Comparison of ENCODE assay signal across 13 cellular contexts in the genomic region with DNA sequence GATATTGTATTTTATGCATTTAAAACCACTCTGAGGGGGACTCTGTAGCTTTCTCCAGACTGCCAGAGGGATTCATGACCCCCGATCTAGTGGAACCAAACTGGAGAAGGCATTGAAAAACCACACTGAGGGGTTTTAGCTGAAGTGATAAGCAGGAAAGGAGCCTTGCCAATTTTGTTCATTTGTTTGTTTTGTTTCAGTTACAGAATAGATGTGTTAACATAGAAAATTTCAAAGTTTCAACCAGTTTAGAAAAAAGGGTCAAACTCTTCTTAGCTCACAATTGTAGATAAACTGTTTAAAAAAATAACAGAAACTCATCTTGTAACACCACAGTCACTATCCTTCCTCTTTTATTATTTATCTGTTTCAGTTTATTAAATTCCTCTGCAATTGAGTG. TPM values are rescaled to one million over a fixed set of nuclear protein-coding genes. Genes with fewer than 3 reads are reported as not detected.
DNase-seq lines count a peak whose midpoint lies in the region; ATAC-seq and TF ChIP-seq lines count a peak whose summit lies in the region.
"Had no signal": no experiment of that assay in that cellular context is flagged by ENCODE, and none has a peak within 500 bp of the region (broad histone marks: within the 10 kb centered on the region; RNA-seq: fewer than 3 reads in every experiment).

No MANE protein-coding gene starts in this region.

- H3K4me3 ChIP-seq in CD4-positive, alpha-beta memory T cell (ENCODE audit: low read length in 2 of 2): no peak overlapping the region
- H3K4me3 ChIP-seq in hepatocyte (no peak overlapping the region), mesendoderm (ENCODE audit: low read length) (no peak overlapping the region)

- H3K27ac Mint-ChIP-seq in CD4-positive, alpha-beta memory T cell: peak overlapping the region in 5 of 7 donors; percentile 18 to 48 (median 39)

- no peak overlapping the region for H4K5ac ChIP-seq in mesendoderm (ENCODE audit: low read length)

- no peak overlapping the region for H2AK5ac ChIP-seq in mesendoderm (ENCODE audit: low read length)

- H4K8ac ChIP-seq in mesendoderm (ENCODE audit: low read depth, low read length): no peak overlapping the region

- peak overlapping the region; percentile 16 for H3K27ac ChIP-seq in CD4-positive, alpha-beta memory T cell (ENCODE audit: low read depth, low read length)
- H3K27ac ChIP-seq in VCaP (peak overlapping the region; percentile 39; the same call in 1 of the 2 replicates), hepatocyte (peak overlapping the region; percentile 13), mesendoderm (ENCODE audit: low read depth, low read length) (no peak overlapping the region)
- H3K27ac ChIP-seq: 22Rv1 had no signal

- no peak overlapping the region for H3K9ac ChIP-seq in mesendoderm (ENCODE audit: low read length)

- no peak overlapping the region for H3K4me2 ChIP-seq in hepatocyte
- H3K4me2 ChIP-seq in mesendoderm (ENCODE audit: low read length): no peak overlapping the region

- POLR2A ChIA-PET in CD4-positive, alpha-beta memory T cell (lab: Charles Lee; ENCODE audit: partially characterized antibody): interaction anchor here (0.6 to 2.0 kb wide), 8 partner anchors 13 to 158 kb away, joined by 3 to 10 read pairs (median 4); a partner anchor contains a TSS

- no peaks in the 10 kb centered on the region for H3K9me3 Mint-ChIP-seq in CD4-positive, alpha-beta memory T cell
- H3K9me3 Mint-ChIP-seq: neural crest cell had no signal

- 71% methylated on average over 1 of the region's 1 CpG for WGBS in hepatocyte (ENCODE audit: low lambda C conversion rate, missing lambda C conversion rate)
- no CpG with 5 or more reads among the region's 1 CpG for WGBS in mesendoderm (ENCODE audit: extremely low coverage, insufficient coverage, low lambda C conversion rate)

- H3K9me2 ChIP-seq in hepatocyte (replicated peaks; ENCODE audit: insufficient read depth): no peaks in the 10 kb centered on the region

- H3K27me3 ChIP-seq in CD4-positive, alpha-beta memory T cell (ENCODE audit: insufficient read depth, low read length): no peaks in the 10 kb centered on the region
- no peaks in the 10 kb centered on the region for H3K27me3 ChIP-seq in hepatocyte
- H3K27me3 ChIP-seq in mesendoderm (ENCODE audit: insufficient read depth, low read length, poor library complexity): no peaks in the 10 kb centered on the region

- H2BK15ac ChIP-seq in mesendoderm (replicated peaks; ENCODE audit: low read depth): no peak overlapping the region

- peaks cover 100% of the 10 kb centered on the region for H3K79me2 ChIP-seq in hepatocyte
- H3K79me2 ChIP-seq in mesendoderm (ENCODE audit: control insufficient read depth, insufficient read depth, low read length): peaks cover 62% of the 10 kb centered on the region

- CTCF ChIA-PET in CD4-positive, alpha-beta memory T cell (lab: Charles Lee; ENCODE audit: partially characterized antibody): interaction anchor here (0.6 to 0.9 kb wide), 3 partner anchors 13 to 310 kb away, joined by 3 to 4 read pairs (median 3); no protein-coding TSS in a partner anchor

- no peak overlapping the region for H2AFZ ChIP-seq in hepatocyte

- H3K18ac ChIP-seq in mesendoderm (ENCODE audit: low read length): no peak overlapping the region

- H3K4ac ChIP-seq in mesendoderm (ENCODE audit: low read depth, low read length): no peak overlapping the region

- H2BK5ac ChIP-seq in mesendoderm (ENCODE audit: low read length): no peak overlapping the region

- H2BK120ac ChIP-seq in mesendoderm (ENCODE audit: low read depth, low read length): no peak overlapping the region

- H3K4me3 Mint-ChIP-seq in CD4-positive, alpha-beta memory T cell: peak overlapping the region in 6 of 8 donors; percentile 1 to 74 (median 50)
- H3K4me3 Mint-ChIP-seq: neural crest cell had no signal

- no peak overlapping the region for H3K23ac ChIP-seq in mesendoderm (ENCODE audit: low read length)

- no peaks in the 10 kb centered on the region for H3K36me3 ChIP-seq in CD4-positive, alpha-beta memory T cell (ENCODE audit: insufficient read depth, low read length)
- H3K36me3 ChIP-seq in hepatocyte (replicated peaks; ENCODE audit: insufficient read depth, low read depth) (no peaks in the 10 kb centered on the region), mesendoderm (ENCODE audit: control insufficient read depth, insufficient read depth, low read length) (no peaks in the 10 kb centered on the region)

- H3K27me3 Mint-ChIP-seq in CD4-positive, alpha-beta memory T cell: no peaks in the 10 kb centered on the region

- ATAC-seq in GM18511 (IDR thresholded peaks at IDR 0.05; ENCODE audit: unreplicated experiment): no peak

- intact Hi-C loops in CD4-positive, alpha-beta memory T cell (cut with micrococcal nuclease): loop anchor here (2.0 kb wide), 2 partner anchors 15 to 17 kb away; no protein-coding TSS in a partner anchor

- H3K4me1 ChIP-seq in CD4-positive, alpha-beta memory T cell (ENCODE audit: insufficient read depth, low read length): peaks cover 93% of the 10 kb centered on the region
- H3K4me1 ChIP-seq in hepatocyte (ENCODE audit: insufficient read depth) (peaks cover 54% of the 10 kb centered on the region), mesendoderm (ENCODE audit: control insufficient read depth, low read depth, low read length) (no peaks in the 10 kb centered on the region)

- peak; percentile 18 for DNase-seq in DMS79 treated with DMSO at 0.1 percent for 48 hours (lab: John Stamatoyannopoulos, UW)
- DNase-seq in DMS79 (lab: John Stamatoyannopoulos, UW): no peak
- DNase-seq in CD4-positive, alpha-beta memory T cell: no peak
- DNase-seq in hepatocyte (ENCODE audit: low spot score): no peak
- no peak for DNase-seq in mesendoderm
- no peak for DNase-seq in HUDEP-2 (lab: John Stamatoyannopoulos, UW; ENCODE audit: unreplicated experiment in 76 of 76)
- DNase-seq: activated T-cell treated with anti-CD3 and anti-CD28 coated beads for 4 hours, glutamatergic neuron, NCI-H187 treated with DMSO at 0.1 percent for 48 hours had no signal

- TF ChIP-seq CTCF in VCaP (conservative IDR thresholded peaks at IDR 0.05) (no peak), hepatocyte (IDR thresholded peaks at IDR 0.05; ENCODE audit: poor library complexity) (no peak)

- peaks cover 7 to 10% of the 10 kb centered on the region in 2 donors for H3K36me3 Mint-ChIP-seq in CD4-positive, alpha-beta memory T cell

- peaks cover 5% of the 10 kb centered on the region for H3K79me1 ChIP-seq in mesendoderm (ENCODE audit: low read length)

- peaks cover 67 to 90% (median 76%) of the 10 kb centered on the region in 4 donors for H3K4me1 Mint-ChIP-seq in CD4-positive, alpha-beta memory T cell

- no peak overlapping the region for H3K56ac ChIP-seq in mesendoderm (ENCODE audit: low read length)

- no peaks in the 10 kb centered on the region for H3K9me3 ChIP-seq in CD4-positive, alpha-beta memory T cell (ENCODE audit: control insufficient read depth in 1 of 2, low read length in 2 of 2)
- no peaks in the 10 kb centered on the region for H3K9me3 ChIP-seq in hepatocyte (ENCODE audit: low read depth)

- H4K20me1 ChIP-seq in hepatocyte (ENCODE audit: insufficient read depth, poor library complexity, severe bottlenecking): peaks cover 94% of the 10 kb centered on the region

RNA-seq across cellular contexts. Expression of a gene that starts 19.8 kb away (rescaled TPM):
- 100 to 1,000 TPM; 108 to 116 TPM for total RNA-seq in CD4-positive, alpha-beta memory T cell
- polyA plus RNA-seq in CD4-positive, alpha-beta memory T cell: 10 to 100 TPM; 27.0 to 28.9 TPM
- 51.3 and 51.9 TPM in 2 replicates for total RNA-seq in hepatocyte
- 9.4 and 14.2 TPM in 2 replicates for polyA plus RNA-seq in hepatocyte
- polyA plus RNA-seq in mesendoderm (2013, experiment 1 of 2): 71.0 TPM
- polyA plus RNA-seq in mesendoderm (2013, experiment 2 of 2): 70.4 TPM
